ENCODE assay signal across 8 cellular contexts in the genomic region with DNA sequence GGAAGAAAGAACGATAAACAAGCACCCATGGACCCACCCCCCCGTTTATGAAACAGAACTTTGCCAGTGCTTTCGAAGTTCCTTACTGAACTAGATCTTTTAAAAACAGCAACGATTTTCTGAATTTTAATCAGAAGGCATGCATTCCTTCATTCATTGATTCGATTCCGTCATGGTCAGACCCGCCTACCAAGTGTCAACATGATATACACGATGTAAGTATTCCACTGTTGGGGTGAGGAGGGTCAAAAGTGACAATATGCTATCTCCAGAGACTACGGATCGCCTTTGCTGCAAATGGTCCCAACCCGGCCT. TPM values are rescaled to one million over a fixed set of nuclear protein-coding genes. Genes with fewer than 3 reads are reported as not detected.
DNase-seq lines count a peak whose midpoint lies in the region; ATAC-seq and TF ChIP-seq lines count a peak whose summit lies in the region.

No MANE protein-coding gene starts in this region.

- no peak for DNase-seq in GM12865 (ENCODE audit: low read depth)
- DNase-seq in T-helper 17 cell = no peak
- no peak for DNase-seq in fibroblast of the aortic adventitia (ENCODE audit: low read depth)
- DNase-seq in sigmoid colon = no peak
- DNase-seq in superior temporal gyrus (ENCODE audit: extremely low spot score) = no peak
- no peak for DNase-seq in NCI-H2029 (lab: John Stamatoyannopoulos, UW)
- no peak for DNase-seq in Kasumi-1 (lab: John Stamatoyannopoulos, UW)

- H3K4me3 ChIP-seq in GM12865 (ENCODE audit: low read depth, low read length) (peak overlapping the region; percentile 95), fibroblast of the aortic adventitia (ENCODE audit: low read depth, low read length) (peak overlapping the region; percentile 94), sigmoid colon (peak overlapping the region; percentile 74 to 98 (median 90))

- H3K27me3 Mint-ChIP-seq in T-helper 17 cell = peaks cover 54% of the 10 kb centered on the region

- H3K27me3 ChIP-seq in sigmoid colon = no peaks in the 10 kb centered on the region

- intact Hi-C loops in sigmoid colon (cut with DNase I) = loop anchor here (1.0 to 10.0 kb wide), 7 partner anchors 112 to 383 kb away; a partner anchor contains a TSS

- no peaks in the 10 kb centered on the region for H3K9me3 ChIP-seq in T-helper 17 cell (ENCODE audit: control insufficient read depth, low read length, poor library complexity, severe bottlenecking)
- H3K9me3 ChIP-seq in sigmoid colon = no peaks in the 10 kb centered on the region

- TF ChIP-seq POLR2A in sigmoid colon (IDR thresholded peaks at IDR 0.05) = no peak

- peaks cover 2% of the 10 kb centered on the region for H3K36me3 Mint-ChIP-seq in T-helper 17 cell (ENCODE audit: low read depth)

- WGBS in sigmoid colon, 2 donors = 2 to 5% methylated on average over 11 of the region's 11 CpGs

- H3K36me3 ChIP-seq in sigmoid colon = no peaks in the 10 kb centered on the region

- no peak for TF ChIP-seq CTCF in GM12865 (IDR thresholded peaks at IDR 0.05; ENCODE audit: insufficient read depth, low read depth, low read length, missing control alignments)
- TF ChIP-seq CTCF in fibroblast of the aortic adventitia (IDR thresholded peaks at IDR 0.05; ENCODE audit: insufficient read depth, low read length) = no peak
- no peak for TF ChIP-seq CTCF in sigmoid colon (IDR thresholded peaks at IDR 0.05)

- TF ChIP-seq EP300 in sigmoid colon (IDR thresholded peaks at IDR 0.05) = no peak

- ATAC-seq in T-helper 17 cell (no peak), HG03025 (IDR thresholded peaks at IDR 0.05; ENCODE audit: low FRiP score, unreplicated experiment) (no peak)

- H3K27ac Mint-ChIP-seq in T-helper 17 cell = no peak overlapping the region

- H3K4me1 ChIP-seq in sigmoid colon = peaks cover 0 to 33% (median 24%) of the 10 kb centered on the region in 4 donors

- peaks cover 7% of the 10 kb centered on the region for H3K4me1 Mint-ChIP-seq in T-helper 17 cell

- peak overlapping the region; percentile 83 to 88 (median 86) for H3K27ac ChIP-seq in sigmoid colon

- peak overlapping the region; percentile 87 for H3K4me3 Mint-ChIP-seq in T-helper 17 cell

RNA-seq across cellular contexts. Expression of a gene that starts 0.3 kb away (rescaled TPM):
- total RNA-seq in T-helper 17 cell = under 1 TPM; 0.34 to 0.40 TPM
- total RNA-seq in fibroblast of the aortic adventitia (ENCODE audit: low replicate concordance) = 23.6 and 28.0 TPM in 2 replicates
- 10 to 100 TPM; 17.8 to 30.5 (median 24.7) TPM for total RNA-seq in sigmoid colon
- polyA plus RNA-seq in sigmoid colon = 10 to 100 TPM in 1 of 3 donors, 1 to 10 TPM in 2; 9.4 to 10.4 (median 9.6) TPM

Comparison
In these comparisons a context has a peak if more than half of its experiments do, and no peak if none do; other contexts are left out.
1. RNA of a gene that starts 0.3 kb away (total RNA-seq): 17.8 to 30.5 TPM in sigmoid colon and 23.6 to 28.0 TPM in fibroblast of the aortic adventitia; 0.34 to 0.40 TPM in T-helper 17 cell; every median in the first group is over 10 times any median in the second.
2. Peak in every context shown above with its lines, with median percentiles within 50 percentile points of each other: H3K4me3 ChIP-seq.